ENCODE assay signal across 1 cellular context in the genomic region with DNA sequence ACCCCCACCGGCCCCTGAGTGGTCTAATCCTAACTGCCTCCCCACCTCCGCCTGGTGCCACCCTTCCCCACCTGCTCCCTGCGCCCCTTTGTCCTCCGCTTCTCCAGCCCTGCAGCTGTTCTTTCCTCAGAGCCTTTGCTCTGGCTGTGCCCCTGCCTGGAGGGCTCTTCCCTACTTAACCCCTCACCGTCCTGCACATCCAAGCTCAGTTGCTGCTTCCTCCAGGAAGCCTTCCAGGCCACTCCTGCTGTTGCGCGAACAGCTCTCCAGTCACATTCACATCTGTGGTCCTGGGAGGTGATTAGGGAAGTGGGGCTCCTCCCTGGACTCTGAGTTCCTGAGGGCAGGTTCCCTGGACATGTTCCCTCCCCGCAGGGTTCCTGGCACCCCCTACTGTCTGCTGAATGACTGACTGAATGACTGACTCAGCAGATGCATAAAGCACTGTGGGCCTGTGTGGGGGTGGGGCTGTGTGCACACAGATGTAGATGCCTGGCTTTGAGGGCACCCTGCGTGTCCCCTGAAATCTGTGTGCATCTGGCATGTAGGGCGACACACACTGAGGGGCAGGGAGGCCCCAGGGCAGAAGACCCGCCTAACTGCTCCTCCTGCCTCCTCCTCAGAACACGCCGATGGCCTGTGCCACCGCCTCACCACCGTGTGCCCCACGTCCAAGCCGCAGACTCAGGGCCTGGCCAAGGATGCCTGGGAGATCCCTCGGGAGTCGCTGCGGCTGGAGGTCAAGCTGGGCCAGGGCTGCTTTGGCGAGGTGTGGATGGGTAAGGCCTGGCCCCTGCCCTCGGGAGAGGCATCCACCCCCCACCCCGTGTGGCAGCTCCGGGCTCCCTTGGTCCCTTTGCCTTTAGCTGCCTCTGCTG.
TF ChIP-seq lines count a peak whose summit lies in the region.

No MANE protein-coding gene starts in this region.

TF ChIP-seq in HepG2, 621 proteins besides CTCF, POLR2A, EP300 and RAD21 (continues in another document):
- TF ChIP-seq KLF15 (CRISPR knock-in tag; IDR thresholded peaks at IDR 0.05; ENCODE audit: borderline replicate concordance) (no peak), TAF1 (CRISPR knock-in tag; IDR thresholded peaks at IDR 0.05) (no peak), ZMYM3 (CRISPR knock-in tag; IDR thresholded peaks at IDR 0.05) (peak; percentile 91), HNRNPH1 (optimal IDR thresholded peaks at IDR 0.05; ENCODE audit: low read depth, low read length) (peak; percentile 54), ZFY (CRISPR knock-in tag; IDR thresholded peaks at IDR 0.05) (0 out of 2 replicates have a peak, but pooled peaks have one; percentile 26), ZSCAN9 (CRISPR knock-in tag; IDR thresholded peaks at IDR 0.05; ENCODE audit: borderline replicate concordance) (no peak), PREB (CRISPR knock-in tag; IDR thresholded peaks at IDR 0.05) (no peak), AKAP8 (CRISPR knock-in tag; IDR thresholded peaks at IDR 0.05) (peak; percentile 20; the same call in 1 of the 2 replicates), REXO4 (CRISPR knock-in tag; IDR thresholded peaks at IDR 0.05; ENCODE audit: borderline replicate concordance) (no peak), NFKB2 (CRISPR knock-in tag; IDR thresholded peaks at IDR 0.05; ENCODE audit: borderline replicate concordance) (0 out of 2 replicates have a peak, but pooled peaks have one; percentile 24), NFE2L2 (IDR thresholded peaks at IDR 0.05; ENCODE audit: low read length) (0 out of 2 replicates have a peak, but pooled peaks have one; percentile 4), MAX (IDR thresholded peaks at IDR 0.05) (peak; percentile 31; the same call in 1 of the 2 replicates), TSC22D2 (CRISPR knock-in tag; IDR thresholded peaks at IDR 0.05; ENCODE audit: borderline replicate concordance) (no peak), EHMT2 (IDR thresholded peaks at IDR 0.05; ENCODE audit: borderline replicate concordance, low read depth, low read length) (no peak), GATAD2A (CRISPR knock-in tag; IDR thresholded peaks at IDR 0.05) (0 out of 2 replicates have a peak, but pooled peaks have one; percentile 23), NFAT5 (CRISPR knock-in tag; IDR thresholded peaks at IDR 0.05) (no peak), BRD4 (CRISPR knock-in tag; IDR thresholded peaks at IDR 0.05) (0 out of 2 replicates have a peak, but pooled peaks have one; percentile 50), GZF1 (CRISPR knock-in tag; IDR thresholded peaks at IDR 0.05) (no peak), ZZZ3 (CRISPR knock-in tag; IDR thresholded peaks at IDR 0.05; ENCODE audit: borderline replicate concordance) (no peak), KDM1A (CRISPR knock-in tag; IDR thresholded peaks at IDR 0.05) (0 out of 2 replicates have a peak, but pooled peaks have one; percentile 26), ZNF143 (CRISPR knock-in tag; IDR thresholded peaks at IDR 0.05) (peak; percentile 17; the same call in 1 of the 2 replicates), AGO2 (optimal IDR thresholded peaks at IDR 0.05; ENCODE audit: low read depth, low read length) (peak; percentile 44), ZNF281 (CRISPR knock-in tag; IDR thresholded peaks at IDR 0.05; ENCODE audit: borderline replicate concordance) (peak; percentile 54; the same call in 1 of the 2 replicates), ETV5 (CRISPR knock-in tag; IDR thresholded peaks at IDR 0.05; ENCODE audit: borderline replicate concordance) (no peak), BCL3 (CRISPR knock-in tag; IDR thresholded peaks at IDR 0.05) (no peak), MAFF (IDR thresholded peaks at IDR 0.05; ENCODE audit: low read depth, low read length) (peak; percentile 81), MAFK (conservative IDR thresholded peaks at IDR 0.05 in 1 of 2, IDR thresholded peaks at IDR 0.05 in 1 of 2; ENCODE audit: low read length in 2 of 2) (peak; percentile 85 to 91), STAG1 (CRISPR knock-in tag; IDR thresholded peaks at IDR 0.05) (peak; percentile 40; the same call in 1 of the 2 replicates), MIER2 (CRISPR knock-in tag; IDR thresholded peaks at IDR 0.05) (no peak), ZBTB7A (CRISPR knock-in tag; IDR thresholded peaks at IDR 0.05) (no peak), ZFP36 (IDR thresholded peaks at IDR 0.05; ENCODE audit: borderline replicate concordance, low read depth, low read length, partially characterized antibody) (peak; percentile 97), HNRNPL (IDR thresholded peaks at IDR 0.05; ENCODE audit: low read depth, low read length) (0 out of 2 replicates have a peak, but pooled peaks have one; percentile 35), ELK4 (CRISPR knock-in tag; IDR thresholded peaks at IDR 0.05; ENCODE audit: borderline replicate concordance) (0 out of 2 replicates have a peak, but pooled peaks have one; percentile 22), ZNF383 (CRISPR knock-in tag; IDR thresholded peaks at IDR 0.05; ENCODE audit: borderline replicate concordance) (no peak), HOXA3 (CRISPR knock-in tag; IDR thresholded peaks at IDR 0.05) (peak; percentile 27; the same call in 1 of the 2 replicates)
- TF ChIP-seq, protein P1, sequence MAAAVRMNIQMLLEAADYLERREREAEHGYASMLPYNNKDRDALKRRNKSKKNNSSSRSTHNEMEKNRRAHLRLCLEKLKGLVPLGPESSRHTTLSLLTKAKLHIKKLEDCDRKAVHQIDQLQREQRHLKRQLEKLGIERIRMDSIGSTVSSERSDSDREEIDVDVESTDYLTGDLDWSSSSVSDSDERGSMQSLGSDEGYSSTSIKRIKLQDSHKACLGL (CRISPR knock-in tag; IDR thresholded peaks at IDR 0.05) = peak; percentile 6; the same call in 1 of the 2 replicates
- TF ChIP-seq, protein P2, sequence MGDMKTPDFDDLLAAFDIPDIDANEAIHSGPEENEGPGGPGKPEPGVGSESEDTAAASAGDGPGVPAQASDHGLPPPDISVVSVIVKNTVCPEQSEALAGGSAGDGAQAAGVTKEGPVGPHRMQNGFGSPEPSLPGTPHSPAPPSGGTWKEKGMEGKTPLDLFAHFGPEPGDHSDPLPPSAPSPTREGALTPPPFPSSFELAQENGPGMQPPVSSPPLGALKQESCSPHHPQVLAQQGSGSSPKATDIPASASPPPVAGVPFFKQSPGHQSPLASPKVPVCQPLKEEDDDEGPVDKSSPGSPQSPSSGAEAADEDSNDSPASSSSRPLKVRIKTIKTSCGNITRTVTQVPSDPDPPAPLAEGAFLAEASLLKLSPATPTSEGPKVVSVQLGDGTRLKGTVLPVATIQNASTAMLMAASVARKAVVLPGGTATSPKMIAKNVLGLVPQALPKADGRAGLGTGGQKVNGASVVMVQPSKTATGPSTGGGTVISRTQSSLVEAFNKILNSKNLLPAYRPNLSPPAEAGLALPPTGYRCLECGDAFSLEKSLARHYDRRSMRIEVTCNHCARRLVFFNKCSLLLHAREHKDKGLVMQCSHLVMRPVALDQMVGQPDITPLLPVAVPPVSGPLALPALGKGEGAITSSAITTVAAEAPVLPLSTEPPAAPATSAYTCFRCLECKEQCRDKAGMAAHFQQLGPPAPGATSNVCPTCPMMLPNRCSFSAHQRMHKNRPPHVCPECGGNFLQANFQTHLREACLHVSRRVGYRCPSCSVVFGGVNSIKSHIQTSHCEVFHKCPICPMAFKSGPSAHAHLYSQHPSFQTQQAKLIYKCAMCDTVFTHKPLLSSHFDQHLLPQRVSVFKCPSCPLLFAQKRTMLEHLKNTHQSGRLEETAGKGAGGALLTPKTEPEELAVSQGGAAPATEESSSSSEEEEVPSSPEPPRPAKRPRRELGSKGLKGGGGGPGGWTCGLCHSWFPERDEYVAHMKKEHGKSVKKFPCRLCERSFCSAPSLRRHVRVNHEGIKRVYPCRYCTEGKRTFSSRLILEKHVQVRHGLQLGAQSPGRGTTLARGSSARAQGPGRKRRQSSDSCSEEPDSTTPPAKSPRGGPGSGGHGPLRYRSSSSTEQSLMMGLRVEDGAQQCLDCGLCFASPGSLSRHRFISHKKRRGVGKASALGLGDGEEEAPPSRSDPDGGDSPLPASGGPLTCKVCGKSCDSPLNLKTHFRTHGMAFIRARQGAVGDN (CRISPR knock-in tag; IDR thresholded peaks at IDR 0.05) = peak; percentile 35
